5 cellular contexts compared by ENCODE assay signal in the genomic region with DNA sequence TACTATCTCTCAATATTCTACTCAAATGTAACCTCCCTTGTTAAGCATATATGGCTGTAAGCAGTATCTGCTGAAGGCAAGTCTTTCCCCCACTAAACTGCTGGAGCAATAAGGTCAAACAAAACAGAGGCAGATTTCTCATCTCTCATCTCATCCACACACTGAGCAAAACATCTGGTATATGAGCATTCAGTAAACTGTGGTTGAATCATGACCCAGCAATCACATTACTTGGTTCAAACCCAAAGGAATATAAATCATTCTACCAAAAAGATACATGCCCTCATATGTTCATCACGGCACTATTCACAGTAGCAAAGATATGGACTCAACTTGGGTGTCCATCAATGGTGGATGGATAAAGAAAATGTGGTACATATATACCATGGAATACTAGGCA.
"Had no signal": no experiment of that assay in that cellular context is flagged by ENCODE, and none has a peak within 500 bp of the region (broad histone marks: within the 10 kb centered on the region; RNA-seq: fewer than 3 reads in every experiment).

No MANE protein-coding gene starts in this region.

- H3K27ac Mint-ChIP-seq: GM23338, H9, HFFc6 had no signal

- H3K4me1 Mint-ChIP-seq: GM23338, H9 had no signal

- H3K9me3 Mint-ChIP-seq: GM23338 had no signal

- H3K4me3 ChIP-seq: GM23338, K562 had no signal

- H2AFZ ChIP-seq: GM23338 had no signal

- H3K4me3 Mint-ChIP-seq: GM23338, H9, HFFc6 had no signal

- H3K4me2 ChIP-seq: GM23338 had no signal

- DNase-seq: H9, HFFc6, IMR-90 had no signal
